ENCODE assay signal across 9 cellular contexts in genomic region chr5:68406344-68406743, GRCh38.
A peak's percentile ranks its signal among the peaks of the same experiment; 100 is the strongest.
DNase-seq lines count a peak whose midpoint lies in the region; ATAC-seq and TF ChIP-seq lines count a peak whose summit lies in the region.
"Had no signal": no experiment of that assay in that cellular context is flagged by ENCODE, and none has a peak within 500 bp of the region (broad histone marks: within the 10 kb centered on the region; RNA-seq: fewer than 3 reads in every experiment).

No MANE protein-coding gene starts in this region.

- no peaks in the 10 kb centered on the region for H3K36me3 Mint-ChIP-seq in activated CD4-positive, alpha-beta T cell treated with anti-CD3 and anti-CD28 coated beads, Interleukin-2, amount 10 ng/mL, durations not matched to agents 24 days and 14 days (ENCODE audit: low read depth)
- H3K36me3 Mint-ChIP-seq in activated naive CD8-positive, alpha-beta T cell, result no peaks in the 10 kb centered on the region
- peaks cover 0 to 3% of the 10 kb centered on the region in 2 donors for H3K36me3 Mint-ChIP-seq in stimulated activated naive B cell treated with anti-CD40 and anti-IgM and Interleukin-4, amounts not matched to agents 10 μg/mL and 1 μg/mL and 100 μg/mL, for 72 hours
- H3K36me3 Mint-ChIP-seq in osteocyte (ENCODE audit: unreplicated experiment), result no peaks in the 10 kb centered on the region

- intact Hi-C loops in activated CD4-positive, alpha-beta T cell treated with anti-CD3 and anti-CD28 coated beads, Interleukin-2, amount 10 ng/mL, durations not matched to agents 24 days and 14 days (cut with micrococcal nuclease), result loop anchor here (1.0 to 2.0 kb wide), 2 partner anchors 19 to 38 kb away; no protein-coding TSS in a partner anchor

- H3K4me1 Mint-ChIP-seq in activated CD4-positive, alpha-beta T cell treated with anti-CD3 and anti-CD28 coated beads, Interleukin-2, amount 10 ng/mL, durations not matched to agents 24 days and 14 days, result peaks cover 26% of the 10 kb centered on the region
- H3K4me1 Mint-ChIP-seq in activated naive CD8-positive, alpha-beta T cell (ENCODE audit: low read depth), result peaks cover 32% of the 10 kb centered on the region
- peaks cover 7 to 13% of the 10 kb centered on the region in 2 donors for H3K4me1 Mint-ChIP-seq in stimulated activated naive B cell treated with anti-CD40 and anti-IgM and Interleukin-4, amounts not matched to agents 10 μg/mL and 1 μg/mL and 100 μg/mL, for 72 hours
- peaks cover 31% of the 10 kb centered on the region for H3K4me1 Mint-ChIP-seq in osteocyte (ENCODE audit: unreplicated experiment)

- H3K27me3 Mint-ChIP-seq in activated CD4-positive, alpha-beta T cell treated with anti-CD3 and anti-CD28 coated beads, Interleukin-2, amount 10 ng/mL, durations not matched to agents 24 days and 14 days, result no peaks in the 10 kb centered on the region
- no peaks in the 10 kb centered on the region for H3K27me3 Mint-ChIP-seq in activated naive CD8-positive, alpha-beta T cell
- H3K27me3 Mint-ChIP-seq in stimulated activated naive B cell treated with anti-CD40 and anti-IgM and Interleukin-4, amounts not matched to agents 10 μg/mL and 1 μg/mL and 100 μg/mL, for 72 hours, result no peaks in the 10 kb centered on the region
- H3K27me3 Mint-ChIP-seq in osteocyte (ENCODE audit: unreplicated experiment), result no peaks in the 10 kb centered on the region

- peaks cover 9% of the 10 kb centered on the region for H3K9me3 Mint-ChIP-seq in activated CD4-positive, alpha-beta T cell treated with anti-CD3 and anti-CD28 coated beads, Interleukin-2, amount 10 ng/mL, durations not matched to agents 24 days and 14 days
- no peaks in the 10 kb centered on the region for H3K9me3 Mint-ChIP-seq in activated naive CD8-positive, alpha-beta T cell (ENCODE audit: low read depth)
- H3K9me3 Mint-ChIP-seq in stimulated activated naive B cell treated with anti-CD40 and anti-IgM and Interleukin-4, amounts not matched to agents 10 μg/mL and 1 μg/mL and 100 μg/mL, for 72 hours, result peaks cover 0 to 4% of the 10 kb centered on the region in 2 donors
- no peaks in the 10 kb centered on the region for H3K9me3 Mint-ChIP-seq in osteocyte (ENCODE audit: unreplicated experiment)

- DNase-seq in activated CD4-positive, alpha-beta T cell treated with anti-CD3 and anti-CD28 coated beads, Interleukin-2, amount 10 ng/mL, durations not matched to agents 24 days and 14 days, result peak; percentile 69
- DNase-seq in activated CD4-positive, alpha-beta T cell treated with anti-CD3 and anti-CD28 coated beads, Interleukin-2, amount 50 U/mL, for 4 hours, result no peak
- no peak for DNase-seq in stimulated activated naive B cell treated with anti-CD40 and anti-IgM and Interleukin-4, amounts not matched to agents 10 μg/mL and 1 μg/mL and 100 μg/mL, for 72 hours
- DNase-seq in osteocyte (ENCODE audit: extremely low spot score, unreplicated experiment) (no peak), iPS-NIHi11 (ENCODE audit: low spot score) (no peak), SW 1271 (lab: John Stamatoyannopoulos, UW) (no peak)
- DNase-seq: NCI-H2029 treated with DMSO at 0.1 percent for 48 hours had no signal

- H3K4me3 Mint-ChIP-seq in activated CD4-positive, alpha-beta T cell treated with anti-CD3 and anti-CD28 coated beads, Interleukin-2, amount 10 ng/mL, durations not matched to agents 24 days and 14 days, result peak overlapping the region; percentile 57
- H3K4me3 Mint-ChIP-seq in activated naive CD8-positive, alpha-beta T cell, result peak overlapping the region; percentile 35
- no peak overlapping the region for H3K4me3 Mint-ChIP-seq in stimulated activated naive B cell treated with anti-CD40 and anti-IgM and Interleukin-4, amounts not matched to agents 10 μg/mL and 1 μg/mL and 100 μg/mL, for 72 hours
- no peak overlapping the region for H3K4me3 Mint-ChIP-seq in osteocyte (ENCODE audit: unreplicated experiment)

- H3K27ac Mint-ChIP-seq in activated CD4-positive, alpha-beta T cell treated with anti-CD3 and anti-CD28 coated beads, Interleukin-2, amount 10 ng/mL, durations not matched to agents 24 days and 14 days, result peak overlapping the region; percentile 79
- peak overlapping the region; percentile 89 for H3K27ac Mint-ChIP-seq in activated naive CD8-positive, alpha-beta T cell
- H3K27ac Mint-ChIP-seq in stimulated activated naive B cell treated with anti-CD40 and anti-IgM and Interleukin-4, amounts not matched to agents 10 μg/mL and 1 μg/mL and 100 μg/mL, for 72 hours, result no peak overlapping the region
- H3K27ac Mint-ChIP-seq in osteocyte (ENCODE audit: unreplicated experiment), result no peak overlapping the region

- TF ChIP-seq CTCF in osteocyte (IDR thresholded peaks at IDR 0.05), result no peak

- peak; percentile 16 for ATAC-seq in HG02981 (IDR thresholded peaks at IDR 0.05; ENCODE audit: unreplicated experiment)
- ATAC-seq in stimulated activated naive B cell treated with anti-CD40 and anti-IgM and Interleukin-4, amounts not matched to agents 10 μg/mL and 1 μg/mL and 100 μg/mL, for 72 hours (replicated peaks), result peak; percentile 46 to 52

Comparison
In these comparisons a context has a peak if more than half of its experiments do, and no peak if none do; other contexts are left out.
1. H3K27ac Mint-ChIP-seq: peak in activated CD4-positive, alpha-beta T cell treated with anti-CD3 and anti-CD28 coated beads, Interleukin-2, amount 10 ng/mL, durations not matched to agents 24 days and 14 days (single experiment) and activated naive CD8-positive, alpha-beta T cell (single experiment); none in stimulated activated naive B cell treated with anti-CD40 and anti-IgM and Interleukin-4, amounts not matched to agents 10 μg/mL and 1 μg/mL and 100 μg/mL, for 72 hours (single experiment) and osteocyte (single experiment).
2. H3K4me3 Mint-ChIP-seq: peak in activated CD4-positive, alpha-beta T cell treated with anti-CD3 and anti-CD28 coated beads, Interleukin-2, amount 10 ng/mL, durations not matched to agents 24 days and 14 days (single experiment) and activated naive CD8-positive, alpha-beta T cell (single experiment); none in stimulated activated naive B cell treated with anti-CD40 and anti-IgM and Interleukin-4, amounts not matched to agents 10 μg/mL and 1 μg/mL and 100 μg/mL, for 72 hours (0 of 2) and osteocyte (single experiment).